In the genomic region with DNA sequence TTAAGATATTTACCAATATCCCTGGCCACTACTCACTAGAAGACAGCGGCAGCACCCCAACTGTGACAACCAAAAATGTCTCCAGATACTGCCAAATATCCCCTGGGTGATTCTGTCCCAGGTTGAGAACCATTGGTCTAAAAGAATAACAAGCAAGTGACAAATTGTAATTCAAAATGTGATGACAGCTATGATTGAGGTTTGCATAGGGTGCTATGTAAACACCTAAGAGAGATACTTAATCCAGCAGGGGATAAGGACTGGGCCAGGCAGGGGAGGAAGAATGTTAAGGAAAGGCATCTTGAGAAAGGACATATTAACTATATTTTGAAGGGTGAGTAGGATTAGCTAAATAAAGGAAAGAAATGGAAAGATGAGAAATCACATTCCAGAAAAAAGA, we compare ENCODE assay signal across 14 cellular contexts. TPM values are rescaled to one million over a fixed set of nuclear protein-coding genes. Genes with fewer than 3 reads are reported as not detected.
DNase-seq lines count a peak whose midpoint lies in the region; ATAC-seq and TF ChIP-seq lines count a peak whose summit lies in the region.
"Had no signal": no experiment of that assay in that cellular context is flagged by ENCODE, and none has a peak within 500 bp of the region (broad histone marks: within the 10 kb centered on the region; RNA-seq: fewer than 3 reads in every experiment).

No MANE protein-coding gene starts in this region.

- H3K4me3 Mint-ChIP-seq in MCF 10A (ENCODE audit: unreplicated experiment) (no peak overlapping the region), chondrocyte (ENCODE audit: unreplicated experiment) (no peak overlapping the region)
- no peak overlapping the region for H3K4me3 Mint-ChIP-seq in natural killer cell treated with Interleukin-12 subunit alpha and Interleukin-12 subunit beta and Interleukin-15 and Interleukin-18, amount 100 ng/mL, for 72 hours
- H3K4me3 Mint-ChIP-seq in CD8-positive, alpha-beta memory T cell: no peak overlapping the region
- H3K4me3 Mint-ChIP-seq: B cell; CD4-positive, alpha-beta T cell had no signal

- no peak overlapping the region for H3K4me2 ChIP-seq in mammary epithelial cell (ENCODE audit: insufficient read depth, low read depth, low read length)

- CTCF ChIA-PET in MCF 10A (lab: Yijun Ruan, JAX) (interaction anchor here (0.6 to 0.7 kb wide), 4 partner anchors 80 to 119 kb away, joined by 3 read pairs; no protein-coding TSS in a partner anchor), mammary epithelial cell (lab: Charles Lee; ENCODE audit: low non-redundant PET) (no interaction called here)
- CTCF ChIA-PET in CD8-positive, alpha-beta memory T cell (lab: Charles Lee): no interaction called here

- H3K79me2 ChIP-seq in mammary epithelial cell (ENCODE audit: insufficient read depth, low read length): peaks cover 2% of the 10 kb centered on the region

- no peak overlapping the region for H3K9ac ChIP-seq in mammary epithelial cell (ENCODE audit: insufficient read depth, low read length)
- H3K9ac ChIP-seq: GM23248 had no signal

- intact Hi-C loops in MCF 10A (cut with micrococcal nuclease): no loop called here
- intact Hi-C loops in mammary epithelial cell (cut with micrococcal nuclease): no loop called here

- in situ Hi-C loops in mammary epithelial cell (cut with MboI; ENCODE audit: low sequenced_read_pairs in 2 of 2): no loop called here

- dilution Hi-C loops in mammary epithelial cell (cut with HindIII; ENCODE audit: low sequenced_read_pairs): no loop called here

- DNase-seq in MCF 10A (ENCODE audit: unreplicated experiment): no peak
- no peak for DNase-seq in mammary epithelial cell
- no peak for DNase-seq in chondrocyte (ENCODE audit: low spot score)
- DNase-seq in natural killer cell treated with Interleukin-12 subunit alpha and Interleukin-12 subunit beta and Interleukin-15 and Interleukin-18, amount 100 ng/mL, for 72 hours (ENCODE audit: low spot score): no peak
- no peak for DNase-seq in CD8-positive, alpha-beta memory T cell
- DNase-seq: C1 segment of cervical spinal cord; CD4-positive, alpha-beta T cell; COR-L47; DMS153; GM23248 had no signal

- BruUV-seq in MCF 10A (replicated peaks; lab: Mats Ljungman, UMichigan) (no TSS peak), mammary epithelial cell (replicated peaks; lab: Mats Ljungman, UMichigan) (no TSS peak)

- H3K27ac Mint-ChIP-seq in MCF 10A (ENCODE audit: low read depth, unreplicated experiment) (peak overlapping the region; percentile 55), chondrocyte (ENCODE audit: unreplicated experiment) (peak overlapping the region; percentile 27)
- peak overlapping the region; percentile 3 to 5 for H3K27ac Mint-ChIP-seq in natural killer cell treated with Interleukin-12 subunit alpha and Interleukin-12 subunit beta and Interleukin-15 and Interleukin-18, amount 100 ng/mL, for 72 hours
- H3K27ac Mint-ChIP-seq in CD8-positive, alpha-beta memory T cell: peak overlapping the region in 3 of 8 donors; percentile 0 to 56 (median 56)
- H3K27ac Mint-ChIP-seq: B cell; CD4-positive, alpha-beta T cell had no signal

- peaks cover 11% of the 10 kb centered on the region for H3K36me3 ChIP-seq in mammary epithelial cell (ENCODE audit: insufficient read depth, low read length)
- H3K36me3 ChIP-seq in CD8-positive, alpha-beta memory T cell (ENCODE audit: insufficient read depth, low read length): no peaks in the 10 kb centered on the region

- no peak overlapping the region for H3K4me3 ChIP-seq in mammary epithelial cell (replicated peaks in 1 of 3; ENCODE audit: insufficient read depth in 1 of 3, low read depth in 2 of 3, low read length in 3 of 3)
- H3K4me3 ChIP-seq in CD8-positive, alpha-beta memory T cell (ENCODE audit: low read length): no peak overlapping the region
- H3K4me3 ChIP-seq: GM23248 had no signal

- no peaks in the 10 kb centered on the region for H3K4me1 ChIP-seq in mammary epithelial cell (ENCODE audit: insufficient read depth, low read length)
- H3K4me1 ChIP-seq in CD8-positive, alpha-beta memory T cell (ENCODE audit: insufficient read depth, low read length): no peaks in the 10 kb centered on the region

- H3K4me1 Mint-ChIP-seq in MCF 10A (ENCODE audit: insufficient read depth, unreplicated experiment) (no peaks in the 10 kb centered on the region), chondrocyte (ENCODE audit: low read depth) (peaks cover 23% of the 10 kb centered on the region)
- H3K4me1 Mint-ChIP-seq in natural killer cell treated with Interleukin-12 subunit alpha and Interleukin-12 subunit beta and Interleukin-15 and Interleukin-18, amount 100 ng/mL, for 72 hours (ENCODE audit: low read depth in 2 of 2): peaks cover 11 to 18% of the 10 kb centered on the region in 2 donors
- H3K4me1 Mint-ChIP-seq in CD8-positive, alpha-beta memory T cell: peaks cover 0 to 5% (median 0%) of the 10 kb centered on the region in 3 donors
- H3K4me1 Mint-ChIP-seq: B cell had no signal

- no peak overlapping the region for H2AFZ ChIP-seq in mammary epithelial cell (ENCODE audit: low read depth, low read length)
- H2AFZ ChIP-seq: GM23248 had no signal

- 100% methylated on average over 1 of the region's 1 CpG for WGBS in mammary epithelial cell (ENCODE audit: low coverage, missing lambda C conversion rate)

- TF ChIP-seq CTCF in MCF 10A (IDR thresholded peaks at IDR 0.05; ENCODE audit: unreplicated experiment) (no peak), mammary epithelial cell (conservative IDR thresholded peaks at IDR 0.05 in 1 of 2, IDR thresholded peaks at IDR 0.05 in 1 of 2; ENCODE audit: extremely low read depth in 1 of 2, insufficient read depth in 1 of 2, low read depth in 1 of 2, low read length in 2 of 2) (no peak), chondrocyte (IDR thresholded peaks at IDR 0.05) (no peak)

- no peaks in the 10 kb centered on the region for H3K27me3 Mint-ChIP-seq in MCF 10A (ENCODE audit: insufficient read depth, unreplicated experiment)
- H3K27me3 Mint-ChIP-seq in chondrocyte (ENCODE audit: low read depth): no peaks in the 10 kb centered on the region
- H3K27me3 Mint-ChIP-seq in natural killer cell treated with Interleukin-12 subunit alpha and Interleukin-12 subunit beta and Interleukin-15 and Interleukin-18, amount 100 ng/mL, for 72 hours: no peaks in the 10 kb centered on the region
- no peaks in the 10 kb centered on the region for H3K27me3 Mint-ChIP-seq in CD8-positive, alpha-beta memory T cell
- H3K27me3 Mint-ChIP-seq: B cell; CD4-positive, alpha-beta T cell had no signal

- H3K36me3 Mint-ChIP-seq in MCF 10A (ENCODE audit: insufficient read depth, unreplicated experiment) (peaks cover 60% of the 10 kb centered on the region), chondrocyte (ENCODE audit: low read depth) (peaks cover 6% of the 10 kb centered on the region)
- peaks cover 21% of the 10 kb centered on the region for H3K36me3 Mint-ChIP-seq in natural killer cell treated with Interleukin-12 subunit alpha and Interleukin-12 subunit beta and Interleukin-15 and Interleukin-18, amount 100 ng/mL, for 72 hours
- peaks cover 0 to 53% (median 11%) of the 10 kb centered on the region in 3 donors for H3K36me3 Mint-ChIP-seq in CD8-positive, alpha-beta memory T cell

- H3K27me3 ChIP-seq in mammary epithelial cell (ENCODE audit: insufficient read depth, low read length): no peaks in the 10 kb centered on the region
- no peaks in the 10 kb centered on the region for H3K27me3 ChIP-seq in CD8-positive, alpha-beta memory T cell (ENCODE audit: insufficient read depth, low read length, poor library complexity, severe bottlenecking)

- no peak for ATAC-seq in natural killer cell treated with Interleukin-12 subunit alpha and Interleukin-12 subunit beta and Interleukin-15 and Interleukin-18, amount 100 ng/mL, for 72 hours
- ATAC-seq in HG03175 (IDR thresholded peaks at IDR 0.05; ENCODE audit: unreplicated experiment) (no peak), GM18502 (IDR thresholded peaks at IDR 0.05; ENCODE audit: poor library complexity, unreplicated experiment) (no peak)
- ATAC-seq: HCT116 had no signal

- POLR2A ChIA-PET in MCF 10A (lab: Yijun Ruan, JAX): no interaction called here
- POLR2A ChIA-PET in CD8-positive, alpha-beta memory T cell (lab: Charles Lee): no interaction called here

- H3K9me3 Mint-ChIP-seq in MCF 10A (ENCODE audit: unreplicated experiment): no peaks in the 10 kb centered on the region
- H3K9me3 Mint-ChIP-seq in chondrocyte (ENCODE audit: low read depth): no peaks in the 10 kb centered on the region
- H3K9me3 Mint-ChIP-seq in natural killer cell treated with Interleukin-12 subunit alpha and Interleukin-12 subunit beta and Interleukin-15 and Interleukin-18, amount 100 ng/mL, for 72 hours: no peaks in the 10 kb centered on the region
- no peaks in the 10 kb centered on the region for H3K9me3 Mint-ChIP-seq in CD8-positive, alpha-beta memory T cell
- H3K9me3 Mint-ChIP-seq: CD4-positive, alpha-beta T cell had no signal

- no peak overlapping the region for H3K27ac ChIP-seq in mammary epithelial cell (ENCODE audit: insufficient read depth, low read depth, low read length)
- H3K27ac ChIP-seq in CD8-positive, alpha-beta memory T cell (ENCODE audit: low read depth, low read length): no peak overlapping the region
- H3K27ac ChIP-seq: GM23248 had no signal

- no peaks in the 10 kb centered on the region for H3K9me3 ChIP-seq in mammary epithelial cell (replicated peaks; ENCODE audit: insufficient read depth, low read length)
- no peaks in the 10 kb centered on the region for H3K9me3 ChIP-seq in CD8-positive, alpha-beta memory T cell (ENCODE audit: low read length)

- H4K20me1 ChIP-seq in mammary epithelial cell (ENCODE audit: insufficient read depth, low read length): no peaks in the 10 kb centered on the region

RNA-seq across cellular contexts. Expression of a gene that starts 38.0 kb away (rescaled TPM):
- total RNA-seq in MCF 10A (2022) (106 and 111 TPM in 2 replicates), mammary epithelial cell (10 to 100 TPM; 24.5 to 78.7 TPM), chondrocyte (15.8 to 25.6 TPM (median 16.7 TPM) in 3 replicates)
- 16.4 TPM for polyA plus RNA-seq in mammary epithelial cell
- 121 TPM for polyA minus RNA-seq in mammary epithelial cell
- total RNA-seq in natural killer cell treated with Interleukin-12 subunit alpha and Interleukin-12 subunit beta and Interleukin-15 and Interleukin-18, amount 100 ng/mL, for 72 hours: 100 to 1,000 TPM in 1 of 2 donors, 10 to 100 TPM in 1; 48.7 to 187 TPM
- total RNA-seq in CD8-positive, alpha-beta memory T cell: 10 to 100 TPM; 45.9 to 50.8 TPM
- 13.2 TPM for polyA plus RNA-seq in CD8-positive, alpha-beta memory T cell
